In the genomic region with DNA sequence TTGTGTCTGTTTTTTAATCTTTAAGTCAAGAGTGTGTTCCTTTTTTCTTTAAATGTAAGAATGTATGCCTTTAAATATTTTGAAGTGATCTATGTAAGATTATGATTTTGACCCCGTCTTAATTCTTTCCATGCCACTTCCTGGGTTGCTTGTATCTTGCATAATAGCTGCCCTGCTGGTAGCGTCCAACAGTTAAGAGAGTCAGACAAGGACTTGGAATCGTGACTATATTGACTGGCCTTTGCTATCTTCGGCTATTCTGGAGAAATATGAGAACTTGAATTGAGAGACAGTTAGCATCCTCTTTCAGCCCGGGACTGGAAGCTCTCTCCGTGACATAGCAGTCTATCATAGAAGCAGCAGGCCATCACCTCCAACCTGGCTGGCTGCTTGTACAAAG, we compare ENCODE assay signal across 24 cellular contexts. TPM values are rescaled to one million over a fixed set of nuclear protein-coding genes. Genes with fewer than 3 reads are reported as not detected.
DNase-seq lines count a peak whose midpoint lies in the region; TF ChIP-seq lines count a peak whose summit lies in the region.
"Had no signal": no experiment of that assay in that cellular context is flagged by ENCODE, and none has a peak within 500 bp of the region (broad histone marks: within the 10 kb centered on the region; RNA-seq: fewer than 3 reads in every experiment).

No MANE protein-coding gene starts in this region.

- peak overlapping the region; percentile 18 for H2AFZ ChIP-seq in osteoblast (ENCODE audit: low read length)

- 51 to 69% methylated on average over 4 to 6 of the region's 6 CpGs for WGBS in transverse colon (ENCODE audit: low coverage in 1 of 2), 2 donors

- H3K27ac ChIP-seq in osteoblast (ENCODE audit: low read depth, low read length) (peak overlapping the region; percentile 37), transverse colon (no peak overlapping the region)
- H3K27ac ChIP-seq: SJCRH30, VCaP had no signal

- in situ Hi-C loops in transverse colon (cut with MboI; ENCODE audit: low pct_ligation_motif_present in 1 of 4, low pct_unique_long_range_greater_than_20kb in 1 of 4, low sequenced_read_pairs in 3 of 4) = loop anchor here in 3 of 4 donors (10.0 kb wide), 2 partner anchors 127 to 1313 kb away; no protein-coding TSS in a partner anchor

- peak; percentile 70 for DNase-seq in AG10803 (ENCODE audit: low read depth)
- DNase-seq in OCI-M1 (lab: John Stamatoyannopoulos, UW) = peak; percentile 56
- DNase-seq in fibroblast of the aortic adventitia (ENCODE audit: low read depth) = peak; percentile 61
- no peak for DNase-seq in osteoblast (ENCODE audit: insufficient read length, low spot score, missing footprints)
- no peak for DNase-seq in NCI-H1092 (lab: John Stamatoyannopoulos, UW)
- no peak for DNase-seq in transverse colon
- DNase-seq in activated CD4-positive, alpha-beta T cell treated with anti-CD3 and anti-CD28 coated beads, Interleukin-2, amount 50 U/mL, for 1 hour = no peak
- DNase-seq in activated CD4-positive, alpha-beta T cell treated with anti-CD3 and anti-CD28 coated beads, Interleukin-2, amount 50 U/mL, for 48 hours = no peak
- DNase-seq: ACHN; activated effector memory CD4-positive, alpha-beta T cell treated with Interleukin-2 at 50 U/mL for 16 hours; dermis blood vessel endothelial cell; DMS153; GF-D8; H9; MM.1S; NCI-H1694; NCI-H345; NCI-H82; PC-3; SJCRH30; stimulated activated CD8-positive, alpha-beta memory T cell treated with anti-CD3 and anti-CD28 coated beads, Interleukin-4, amount 100 ng/mL, for 48 hours had no signal

- peaks cover 15% of the 10 kb centered on the region for H4K20me1 ChIP-seq in osteoblast (ENCODE audit: insufficient read depth, low read length)

- H3K4me2 ChIP-seq in osteoblast (ENCODE audit: insufficient read depth, low read length) = no peak overlapping the region

- TF ChIP-seq CTCF in AG10803 (conservative IDR thresholded peaks at IDR 0.05; ENCODE audit: low read length) (0 out of 2 replicates have a peak, but pooled peaks have one; percentile 14), fibroblast of the aortic adventitia (IDR thresholded peaks at IDR 0.05; ENCODE audit: insufficient read depth, low read length) (no peak), osteoblast (IDR thresholded peaks at IDR 0.05; ENCODE audit: extremely low read depth, low read depth, low read length) (no peak), transverse colon (IDR thresholded peaks at IDR 0.05) (no peak)

- H3K27me3 ChIP-seq in osteoblast (ENCODE audit: insufficient read depth, low read length) (no peaks in the 10 kb centered on the region), transverse colon (no peaks in the 10 kb centered on the region)
- H3K27me3 ChIP-seq: SJCRH30 had no signal

- H3K9me3 ChIP-seq in osteoblast (ENCODE audit: low read depth, low read length) (no peaks in the 10 kb centered on the region), transverse colon (no peaks in the 10 kb centered on the region)
- H3K9me3 ChIP-seq: SJCRH30 had no signal

- no peak for TF ChIP-seq EP300 in transverse colon (IDR thresholded peaks at IDR 0.05; ENCODE audit: low read depth)

- TF ChIP-seq POLR2A in transverse colon (IDR thresholded peaks at IDR 0.05) = no peak

- H3K4me1 ChIP-seq in osteoblast (ENCODE audit: insufficient read depth, low read length) = peaks cover 12% of the 10 kb centered on the region
- H3K4me1 ChIP-seq in transverse colon = peaks cover 0 to 5% (median 0%) of the 10 kb centered on the region in 4 donors

- H3K36me3 ChIP-seq in osteoblast (ENCODE audit: insufficient read depth, low read length) (peaks cover 53% of the 10 kb centered on the region), transverse colon (no peaks in the 10 kb centered on the region)

- H3K79me2 ChIP-seq in osteoblast (ENCODE audit: insufficient read depth, low read length) = peaks cover 98% of the 10 kb centered on the region

- intact Hi-C loops in transverse colon (cut with DNase I; ENCODE audit: low total_unique reads) = loop anchor here (5.0 kb wide), 2 partner anchors 129 to 1316 kb away; no protein-coding TSS in a partner anchor

- H3K4me3 ChIP-seq in AG10803 (ENCODE audit: low read length) (no peak overlapping the region), fibroblast of the aortic adventitia (ENCODE audit: low read depth, low read length) (no peak overlapping the region), osteoblast (ENCODE audit: insufficient read depth, low read length) (no peak overlapping the region), transverse colon (no peak overlapping the region)
- H3K4me3 ChIP-seq: GM12878, K562, SJCRH30 had no signal

RNA-seq across cellular contexts. Expression of a gene that starts 13.0 kb away (rescaled TPM):
- total RNA-seq in fibroblast of the aortic adventitia (ENCODE audit: low replicate concordance) (174 and 455 TPM in 2 replicates), osteoblast (173 and 200 TPM in 2 replicates), transverse colon (10 to 100 TPM; 14.1 to 35.5 (median 19.5) TPM)

Comparison
In these comparisons a context has a peak if more than half of its experiments do, and no peak if none do; other contexts are left out.
1. DNase-seq: peak in AG10803 (single experiment), OCI-M1 (single experiment) and fibroblast of the aortic adventitia (single experiment); none in osteoblast (single experiment), NCI-H1092 (single experiment), transverse colon (single experiment), activated CD4-positive, alpha-beta T cell treated with anti-CD3 and anti-CD28 coated beads, Interleukin-2, amount 50 U/mL, for 1 hour (single experiment) and activated CD4-positive, alpha-beta T cell treated with anti-CD3 and anti-CD28 coated beads, Interleukin-2, amount 50 U/mL, for 48 hours (0 of 2).